Comparison of ENCODE assay signal across 13 cellular contexts in genomic region chr10:13276749-13277394, GRCh38. TPM values are rescaled to one million over a fixed set of nuclear protein-coding genes. Genes with fewer than 3 reads are reported as not detected.
DNase-seq lines count a peak whose midpoint lies in the region; ATAC-seq and TF ChIP-seq lines count a peak whose summit lies in the region.
"Had no signal": no experiment of that assay in that cellular context is flagged by ENCODE, and none has a peak within 500 bp of the region (broad histone marks: within the 10 kb centered on the region; RNA-seq: fewer than 3 reads in every experiment).

No MANE protein-coding gene starts in this region.

- H3K9me3 Mint-ChIP-seq in chondrocyte (ENCODE audit: low read depth) = no peaks in the 10 kb centered on the region
- no peaks in the 10 kb centered on the region for H3K9me3 Mint-ChIP-seq in naive thymus-derived CD8-positive, alpha-beta T cell

- peak; percentile 13 for DNase-seq in AG09309 (ENCODE audit: low read depth)
- DNase-seq in MV-4-11 (lab: John Stamatoyannopoulos, UW) = peak; percentile 5
- no peak for DNase-seq in chondrocyte (ENCODE audit: low spot score)
- peak; percentile 18 to 42 for DNase-seq in lung microvascular endothelial cell (ENCODE audit: low read depth in 2 of 2)
- DNase-seq in DMS53 treated with DMSO at 0.1 percent for 48 hours (lab: John Stamatoyannopoulos, UW; ENCODE audit: unreplicated experiment) = no peak
- no peak for DNase-seq in stimulated activated CD4-positive, alpha-beta T cell treated with anti-CD3 and anti-CD28 coated beads, Interleukin-2, amount 100 ng/mL, for 24 hours
- DNase-seq in naive thymus-derived CD8-positive, alpha-beta T cell = no peak
- DNase-seq in DMS 273 treated with DMSO at 0.1 percent for 48 hours (lab: John Stamatoyannopoulos, UW) = no peak
- DNase-seq: activated CD4-positive, alpha-beta T cell treated with anti-CD3 and anti-CD28 coated beads for 36 hours; DMS153; NCI-H2107; stimulated activated CD4-positive, alpha-beta T cell treated with anti-CD3 and anti-CD28 coated beads, Interleukin-1b, Interleukin-23, amount 100 ng/mL, for 48 hours had no signal

- H3K4me3 ChIP-seq in AG09309 (ENCODE audit: control insufficient read depth, low read depth, low read length) = no peak overlapping the region
- H3K4me3 ChIP-seq: prostate gland had no signal

- H3K4me1 Mint-ChIP-seq in chondrocyte (ENCODE audit: low read depth) = peaks cover 2% of the 10 kb centered on the region
- peaks cover 0 to 2% (median under 1%) of the 10 kb centered on the region in 4 donors for H3K4me1 Mint-ChIP-seq in naive thymus-derived CD8-positive, alpha-beta T cell
- H3K4me1 Mint-ChIP-seq: activated CD4-positive, alpha-beta T cell treated with anti-CD3 and anti-CD28 coated beads for 36 hours had no signal

- TF ChIP-seq CTCF in AG09309 (IDR thresholded peaks at IDR 0.05; ENCODE audit: control insufficient read depth, insufficient read depth, low read depth, low read length, missing control alignments) = peak; percentile 42
- peak; percentile 70 for TF ChIP-seq CTCF in chondrocyte (IDR thresholded peaks at IDR 0.05)

- H3K27me3 Mint-ChIP-seq in chondrocyte (ENCODE audit: low read depth) = no peaks in the 10 kb centered on the region
- no peaks in the 10 kb centered on the region for H3K27me3 Mint-ChIP-seq in naive thymus-derived CD8-positive, alpha-beta T cell
- H3K27me3 Mint-ChIP-seq: activated CD4-positive, alpha-beta T cell treated with anti-CD3 and anti-CD28 coated beads for 36 hours had no signal

- ATAC-seq in naive thymus-derived CD8-positive, alpha-beta T cell = no peak
- ATAC-seq: activated CD4-positive, alpha-beta T cell treated with anti-CD3 and anti-CD28 coated beads for 36 hours had no signal

- H3K36me3 Mint-ChIP-seq in chondrocyte (ENCODE audit: low read depth) = peaks cover 13% of the 10 kb centered on the region
- peaks cover 0 to 37% (median 13%) of the 10 kb centered on the region in 3 donors for H3K36me3 Mint-ChIP-seq in naive thymus-derived CD8-positive, alpha-beta T cell

- no peak overlapping the region for H3K4me3 Mint-ChIP-seq in chondrocyte (ENCODE audit: unreplicated experiment)
- H3K4me3 Mint-ChIP-seq in naive thymus-derived CD8-positive, alpha-beta T cell = no peak overlapping the region
- H3K4me3 Mint-ChIP-seq: activated CD4-positive, alpha-beta T cell treated with anti-CD3 and anti-CD28 coated beads for 36 hours had no signal

- POLR2A ChIA-PET in naive thymus-derived CD8-positive, alpha-beta T cell (lab: Charles Lee) = no interaction called here

- H3K27ac Mint-ChIP-seq in chondrocyte (ENCODE audit: unreplicated experiment) = no peak overlapping the region
- H3K27ac Mint-ChIP-seq in naive thymus-derived CD8-positive, alpha-beta T cell = no peak overlapping the region
- H3K27ac Mint-ChIP-seq: activated CD4-positive, alpha-beta T cell treated with anti-CD3 and anti-CD28 coated beads for 36 hours had no signal

RNA-seq across cellular contexts. Expression of gene PHYH, which starts 23.0 kb away (rescaled TPM):
- total RNA-seq in chondrocyte (24.9 to 31.5 TPM (median 26.0 TPM) in 3 replicates), lung microvascular endothelial cell (7.2 and 12.1 TPM in 2 replicates)
- total RNA-seq in naive thymus-derived CD8-positive, alpha-beta T cell = 10 to 100 TPM; 17.3 to 18.6 TPM
- 10 to 100 TPM; 17.6 to 20.5 (median 20.1) TPM for polyA plus RNA-seq in naive thymus-derived CD8-positive, alpha-beta T cell

RNA-seq across cellular contexts. Expression of gene UCMA, which starts 42.7 kb away (rescaled TPM):
- total RNA-seq in chondrocyte (not detected in 3 replicates), lung microvascular endothelial cell (not detected in 2 replicates)
- not detected for total RNA-seq in naive thymus-derived CD8-positive, alpha-beta T cell
- polyA plus RNA-seq in naive thymus-derived CD8-positive, alpha-beta T cell = not detected
- total RNA-seq: activated CD4-positive, alpha-beta T cell treated with anti-CD3 and anti-CD28 coated beads for 36 hours; prostate gland had no signal

Comparison
In these comparisons a context has a peak if more than half of its experiments do, and no peak if none do; other contexts are left out.
1. DNase-seq: peak in AG09309 (single experiment), MV-4-11 (single experiment) and lung microvascular endothelial cell (2 of 2); none in chondrocyte (single experiment), DMS53 treated with DMSO at 0.1 percent for 48 hours (single experiment), stimulated activated CD4-positive, alpha-beta T cell treated with anti-CD3 and anti-CD28 coated beads, Interleukin-2, amount 100 ng/mL, for 24 hours (0 of 2), naive thymus-derived CD8-positive, alpha-beta T cell (0 of 10) and DMS 273 treated with DMSO at 0.1 percent for 48 hours (single experiment).